In genomic region chr5:135231289-135231688, GRCh38 we compare ENCODE assay signal across 30 cellular contexts.
DNase-seq lines count a peak whose midpoint lies in the region; ATAC-seq, FAIRE-seq and TF ChIP-seq lines count a peak whose summit lies in the region.
"Had no signal": no experiment of that assay in that cellular context is flagged by ENCODE, and none has a peak within 500 bp of the region (broad histone marks: within the 10 kb centered on the region; RNA-seq: fewer than 3 reads in every experiment).

No MANE protein-coding gene starts in this region.

- intact Hi-C loops in kidney (cut with DNase I) (no loop called here), psoas muscle (cut with DNase I) (no loop called here), body of pancreas (cut with DNase I) (no loop called here)

- FAIRE-seq in kidney (lab: Jason Lieb, UNC) = no peak

- H3K4me1 ChIP-seq in kidney (ENCODE audit: control insufficient read depth in 1 of 2, insufficient read depth in 1 of 2, low read depth in 1 of 2, low read length in 2 of 2) (peaks cover 0 to 3% of the 10 kb centered on the region in 2 donors), psoas muscle (peaks cover 47% of the 10 kb centered on the region), body of pancreas (no peaks in the 10 kb centered on the region)
- H3K4me1 ChIP-seq: parathyroid adenoma had no signal

- H3K27ac Mint-ChIP-seq in stimulated activated naive CD8-positive, alpha-beta T cell treated with anti-CD3 and anti-CD28 coated beads, Interleukin-15, amount 100 ng/mL, for 72 hours = peak overlapping the region in 1 of 2 donors; percentile 75
- no peak overlapping the region for H3K27ac Mint-ChIP-seq in activated T-cell treated with anti-CD3 and anti-CD28 coated beads, Interleukin-2, amount 50 U/mL, for 24 hours
- H3K27ac Mint-ChIP-seq: activated CD4-positive, alpha-beta T cell treated with anti-CD3 and anti-CD28 coated beads, Interleukin-2, amount 10 ng/mL, durations not matched to agents 24 days and 14 days; activated naive CD8-positive, alpha-beta T cell treated with anti-CD3 and anti-CD28 coated beads for 36 hours; CD4-positive, alpha-beta T cell; nephron progenitor cell; type B pancreatic cell; WTC11 had no signal

- H3K9me3 ChIP-seq in kidney (ENCODE audit: control insufficient read depth in 1 of 2, low read length in 2 of 2) (peaks cover 2 to 10% of the 10 kb centered on the region in 2 donors), psoas muscle (no peaks in the 10 kb centered on the region), body of pancreas (no peaks in the 10 kb centered on the region)
- H3K9me3 ChIP-seq: esophagus muscularis mucosa, heart left ventricle, right atrium auricular region had no signal

- no peak overlapping the region for H3K9ac ChIP-seq in kidney (ENCODE audit: low read length in 2 of 2)
- H3K9ac ChIP-seq: parathyroid adenoma had no signal

- no peaks in the 10 kb centered on the region for H3K4me1 Mint-ChIP-seq in stimulated activated naive CD8-positive, alpha-beta T cell treated with anti-CD3 and anti-CD28 coated beads, Interleukin-15, amount 100 ng/mL, for 72 hours
- H3K4me1 Mint-ChIP-seq in activated T-cell treated with anti-CD3 and anti-CD28 coated beads, Interleukin-2, amount 50 U/mL, for 24 hours (ENCODE audit: low read depth) = no peaks in the 10 kb centered on the region
- H3K4me1 Mint-ChIP-seq: activated CD4-positive, alpha-beta T cell treated with anti-CD3 and anti-CD28 coated beads, Interleukin-2, amount 10 ng/mL, durations not matched to agents 24 days and 14 days; activated naive CD8-positive, alpha-beta T cell treated with anti-CD3 and anti-CD28 coated beads for 36 hours had no signal

- TF ChIP-seq CTCF in kidney (IDR thresholded peaks at IDR 0.05; ENCODE audit: borderline replicate concordance, extremely low read depth, insufficient read depth) (no peak), psoas muscle (IDR thresholded peaks at IDR 0.05) (no peak), body of pancreas (IDR thresholded peaks at IDR 0.05) (no peak)

- H3K27me3 Mint-ChIP-seq in stimulated activated naive CD8-positive, alpha-beta T cell treated with anti-CD3 and anti-CD28 coated beads, Interleukin-15, amount 100 ng/mL, for 72 hours = no peaks in the 10 kb centered on the region
- peaks cover under 1% of the 10 kb centered on the region for H3K27me3 Mint-ChIP-seq in activated T-cell treated with anti-CD3 and anti-CD28 coated beads, Interleukin-2, amount 50 U/mL, for 24 hours
- H3K27me3 Mint-ChIP-seq: activated naive CD8-positive, alpha-beta T cell treated with anti-CD3 and anti-CD28 coated beads for 36 hours; CD4-positive, alpha-beta T cell had no signal

- no peaks in the 10 kb centered on the region for H3K27me3 ChIP-seq in psoas muscle (ENCODE audit: insufficient read depth in 3 of 3, low read length in 2 of 3)
- H3K27me3 ChIP-seq in body of pancreas = no peaks in the 10 kb centered on the region
- H3K27me3 ChIP-seq: esophagus muscularis mucosa, heart left ventricle, right atrium auricular region, SJSA1 had no signal

- no peak overlapping the region for H3K4me3 ChIP-seq in kidney (ENCODE audit: low read length in 2 of 2)
- no peak overlapping the region for H3K4me3 ChIP-seq in psoas muscle
- H3K4me3 ChIP-seq in body of pancreas = no peak overlapping the region
- H3K4me3 ChIP-seq: coronary artery, esophagus muscularis mucosa, heart left ventricle, right atrium auricular region, SJSA1 had no signal

- 95 to 100% (median 95%) methylated on average over 2 of the region's 2 CpGs for WGBS in psoas muscle, 3 donors
- WGBS in body of pancreas, 2 donors = 90 to 100% methylated on average over 2 of the region's 2 CpGs

- peak; percentile 19 for ATAC-seq in stimulated activated naive CD8-positive, alpha-beta T cell treated with anti-CD3 and anti-CD28 coated beads, Interleukin-15, Interleukin-2, amounts not matched to agents 100 U/mL and 50 U/mL, for 24 hours
- ATAC-seq in stimulated activated naive CD8-positive, alpha-beta T cell treated with anti-CD3 and anti-CD28 coated beads, Interleukin-15, amount 100 ng/mL, for 72 hours = no peak
- ATAC-seq in psoas muscle (no peak), body of pancreas (no peak)
- ATAC-seq: WTC11 had no signal

- no peak for DNase-seq in stimulated activated naive CD8-positive, alpha-beta T cell treated with anti-CD3 and anti-CD28 coated beads, Interleukin-15, Interleukin-2, amounts not matched to agents 100 U/mL and 50 U/mL, for 24 hours
- no peak for DNase-seq in stimulated activated naive CD8-positive, alpha-beta T cell treated with anti-CD3 and anti-CD28 coated beads, Interleukin-15, amount 100 ng/mL, for 72 hours
- DNase-seq in kidney (peak; percentile 18), psoas muscle (no peak), body of pancreas (no peak), iPS-NIHi7 (ENCODE audit: extremely low spot score) (no peak), NAMALWA (ENCODE audit: low spot score) (no peak)
- no peak for DNase-seq in activated T-cell treated with anti-CD3 and anti-CD28 coated beads, Interleukin-2, amount 50 U/mL, for 24 hours
- DNase-seq: 8988T; activated CD4-positive, alpha-beta T cell treated with anti-CD3 and anti-CD28 coated beads, Interleukin-2, amount 10 ng/mL, durations not matched to agents 24 days and 14 days; activated CD8-positive, alpha-beta memory T cell treated with anti-CD3 and anti-CD28 coated beads for 24 hours; activated gamma-delta T cell; activated naive CD8-positive, alpha-beta T cell treated with anti-CD3 and anti-CD28 coated beads for 36 hours; activated T-cell treated with anti-CD3 and anti-CD28 coated beads, Interleukin-2, amount 50 U/mL, for 1 hour; CD4-positive, alpha-beta T cell; NCI-H1092; NCI-H1694; NCI-H2171; nephron progenitor cell; stimulated activated CD4-positive, alpha-beta T cell treated with anti-CD3 and anti-CD28 coated beads, Interleukin-12 subunit alpha, Interleukin-12 subunit beta, amount 100 ng/mL, for 4 hours; stimulated activated CD4-positive, alpha-beta T cell treated with anti-CD3 and anti-CD28 coated beads, Interleukin-2, amount 100 ng/mL, for 48 hours had no signal

- no peak overlapping the region for H3K4me3 Mint-ChIP-seq in stimulated activated naive CD8-positive, alpha-beta T cell treated with anti-CD3 and anti-CD28 coated beads, Interleukin-15, amount 100 ng/mL, for 72 hours
- H3K4me3 Mint-ChIP-seq in activated T-cell treated with anti-CD3 and anti-CD28 coated beads, Interleukin-2, amount 50 U/mL, for 24 hours = no peak overlapping the region
- H3K4me3 Mint-ChIP-seq: activated CD4-positive, alpha-beta T cell treated with anti-CD3 and anti-CD28 coated beads, Interleukin-2, amount 10 ng/mL, durations not matched to agents 24 days and 14 days; activated naive CD8-positive, alpha-beta T cell treated with anti-CD3 and anti-CD28 coated beads for 36 hours; CD4-positive, alpha-beta T cell; nephron progenitor cell; type B pancreatic cell; WTC11 had no signal

- H3K36me3 Mint-ChIP-seq in activated T-cell treated with anti-CD3 and anti-CD28 coated beads, Interleukin-2, amount 50 U/mL, for 24 hours (ENCODE audit: low read depth) = no peaks in the 10 kb centered on the region
- H3K36me3 Mint-ChIP-seq: activated naive CD8-positive, alpha-beta T cell treated with anti-CD3 and anti-CD28 coated beads for 36 hours; type B pancreatic cell; WTC11 had no signal

- no peak for TF ChIP-seq POLR2A in body of pancreas (IDR thresholded peaks at IDR 0.05)

- no peaks in the 10 kb centered on the region for H3K36me3 ChIP-seq in kidney (ENCODE audit: control insufficient read depth in 1 of 2, insufficient read depth in 2 of 2, low read length in 2 of 2)
- no peaks in the 10 kb centered on the region for H3K36me3 ChIP-seq in psoas muscle (ENCODE audit: insufficient read depth in 1 of 2, low read depth in 1 of 2)
- H3K36me3 ChIP-seq in body of pancreas (replicated peaks in 1 of 2; ENCODE audit: insufficient read depth in 1 of 2, low read depth in 2 of 2) = no peaks in the 10 kb centered on the region
- H3K36me3 ChIP-seq: esophagus muscularis mucosa, heart left ventricle, right atrium auricular region, SJSA1 had no signal

- no peaks in the 10 kb centered on the region for H3K9me3 Mint-ChIP-seq in stimulated activated naive CD8-positive, alpha-beta T cell treated with anti-CD3 and anti-CD28 coated beads, Interleukin-15, amount 100 ng/mL, for 72 hours
- H3K9me3 Mint-ChIP-seq in activated T-cell treated with anti-CD3 and anti-CD28 coated beads, Interleukin-2, amount 50 U/mL, for 24 hours = no peaks in the 10 kb centered on the region
- H3K9me3 Mint-ChIP-seq: activated CD4-positive, alpha-beta T cell treated with anti-CD3 and anti-CD28 coated beads, Interleukin-2, amount 10 ng/mL, durations not matched to agents 24 days and 14 days; activated naive CD8-positive, alpha-beta T cell treated with anti-CD3 and anti-CD28 coated beads for 36 hours; CD4-positive, alpha-beta T cell; WTC11 had no signal

- no peak overlapping the region for H3K27ac ChIP-seq in kidney (ENCODE audit: low read depth in 2 of 2, low read length in 2 of 2)
- H3K27ac ChIP-seq in psoas muscle = peak overlapping the region; percentile 71
- H3K27ac ChIP-seq in body of pancreas = no peak overlapping the region
- H3K27ac ChIP-seq: foreskin keratinocyte, parathyroid adenoma, right atrium auricular region, SJSA1 had no signal
